Comparison of ENCODE assay signal across 1 cellular context in genomic region chr11:129185082-129185481, GRCh38. TPM values are rescaled to one million over a fixed set of nuclear protein-coding genes. Genes with fewer than 3 reads are reported as not detected.
"Had no signal": no experiment of that assay in that cellular context is flagged by ENCODE, and none has a peak within 500 bp of the region (broad histone marks: within the 10 kb centered on the region; RNA-seq: fewer than 3 reads in every experiment).

No MANE protein-coding gene starts in this region.

RNA-seq across cellular contexts. Expression of gene ARHGAP32, which starts 7.0 kb away (rescaled TPM):
- polyA plus RNA-seq: K562 had no signal
